Comparison of ENCODE assay signal across 26 cellular contexts in the genomic region with DNA sequence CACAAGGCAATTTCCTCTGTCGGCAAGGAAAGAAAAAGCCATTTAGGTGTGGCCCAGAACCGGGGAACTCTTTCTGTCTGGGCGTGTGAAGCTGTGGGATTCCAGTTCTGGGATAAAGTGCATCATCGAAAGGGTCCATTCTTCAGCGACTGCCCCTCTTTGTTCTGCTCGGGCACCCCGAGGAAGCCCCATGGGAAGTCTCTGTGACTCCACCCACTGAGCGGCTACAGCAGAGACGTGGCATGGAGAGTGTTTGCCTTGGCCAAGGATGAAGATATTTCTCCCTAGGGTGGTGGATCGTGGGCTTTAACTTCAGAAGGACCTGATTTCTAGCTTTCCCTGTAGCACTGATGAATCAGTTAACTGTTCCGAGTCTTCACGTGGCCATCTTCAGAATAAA.
"Had no signal": no experiment of that assay in that cellular context is flagged by ENCODE, and none has a peak within 500 bp of the region (broad histone marks: within the 10 kb centered on the region; RNA-seq: fewer than 3 reads in every experiment).

No MANE protein-coding gene starts in this region.

- H3K36me3 Mint-ChIP-seq: natural killer cell; stimulated activated effector memory CD8-positive, alpha-beta T cell treated with anti-CD3 and anti-CD28 coated beads, Interleukin-12 subunit alpha, Interleukin-12 subunit beta, amount 100 ng/mL, for 72 hours had no signal

- H3K27me3 ChIP-seq: neutrophil, pancreas, right lobe of liver, sigmoid colon, stomach, thyroid gland, tibial nerve, upper lobe of left lung, vagina had no signal

- H3K27ac ChIP-seq: neutrophil, pancreas, prostate gland, right lobe of liver, sigmoid colon, stomach, thoracic aorta, thyroid gland, tibial nerve, upper lobe of left lung, vagina had no signal

- H3K27ac Mint-ChIP-seq: natural killer cell; nephron; stimulated activated effector memory CD8-positive, alpha-beta T cell treated with anti-CD3 and anti-CD28 coated beads, Interleukin-12 subunit alpha, Interleukin-12 subunit beta, amount 100 ng/mL, for 72 hours; stimulated activated naive B cell treated with anti-CD40 and anti-IgM and Interleukin-4, amounts not matched to agents 10 μg/mL and 1 μg/mL and 100 μg/mL, for 72 hours; stimulated activated naive CD8-positive, alpha-beta T cell treated with anti-CD3 and anti-CD28 coated beads, Interleukin-15, Interleukin-2, amounts not matched to agents 100 ng/mL and 50 ng/mL, for 24 hours had no signal

- DNase-seq: natural killer cell; nucleus accumbens; pancreas; retina; right cardiac atrium; right lobe of liver; sigmoid colon; small intestine; stimulated activated CD4-positive, alpha-beta T cell treated with anti-CD3 and anti-CD28 coated beads, Interleukin-15, amount 100 ng/mL, for 24 hours; stimulated activated CD4-positive, alpha-beta T cell treated with anti-CD3 and anti-CD28 coated beads, Interleukin-2, amount 100 ng/mL, for 24 hours; stimulated activated CD4-positive, alpha-beta T cell treated with anti-CD3 and anti-CD28 coated beads, Interleukin-2, amount 100 ng/mL, for 48 hours; stimulated activated CD4-positive, alpha-beta T cell treated with anti-CD3 and anti-CD28 coated beads, Interleukin-4, amount 100 ng/mL, for 24 hours; stimulated activated naive B cell treated with anti-CD40 and anti-IgM and Interleukin-4, amounts not matched to agents 10 μg/mL and 1 μg/mL and 100 μg/mL, for 72 hours; stimulated activated naive CD4-positive, alpha-beta T cell treated with Interleukin-2 at 50 U/mL for 16 hours; stomach; thyroid gland; trophoblast cell; upper lobe of left lung had no signal

- H3K9me3 ChIP-seq: neutrophil, pancreas, prostate gland, right lobe of liver, sigmoid colon, stomach, thoracic aorta, thyroid gland, tibial nerve, upper lobe of left lung, vagina had no signal

- ATAC-seq: natural killer cell; pancreas; right cardiac atrium; right lobe of liver; stimulated activated effector memory CD8-positive, alpha-beta T cell treated with anti-CD3 and anti-CD28 coated beads, Interleukin-12 subunit alpha, Interleukin-12 subunit beta, amount 100 ng/mL, for 72 hours; stimulated activated naive B cell treated with anti-CD40 and anti-IgM and Interleukin-4, amounts not matched to agents 10 μg/mL and 1 μg/mL and 100 μg/mL, for 72 hours had no signal

- H3K4me3 ChIP-seq: pancreas, prostate gland, right lobe of liver, sigmoid colon, stomach, thoracic aorta, thyroid gland, tibial nerve, upper lobe of left lung, vagina had no signal

- H3K9me3 Mint-ChIP-seq: natural killer cell; nephron; stimulated activated effector memory CD8-positive, alpha-beta T cell treated with anti-CD3 and anti-CD28 coated beads, Interleukin-12 subunit alpha, Interleukin-12 subunit beta, amount 100 ng/mL, for 72 hours; stimulated activated naive CD8-positive, alpha-beta T cell treated with anti-CD3 and anti-CD28 coated beads, Interleukin-15, Interleukin-2, amounts not matched to agents 100 ng/mL and 50 ng/mL, for 24 hours had no signal

- H3K4me3 Mint-ChIP-seq: natural killer cell; nephron; stimulated activated effector memory CD8-positive, alpha-beta T cell treated with anti-CD3 and anti-CD28 coated beads, Interleukin-12 subunit alpha, Interleukin-12 subunit beta, amount 100 ng/mL, for 72 hours; stimulated activated naive B cell treated with anti-CD40 and anti-IgM and Interleukin-4, amounts not matched to agents 10 μg/mL and 1 μg/mL and 100 μg/mL, for 72 hours; stimulated activated naive CD8-positive, alpha-beta T cell treated with anti-CD3 and anti-CD28 coated beads, Interleukin-15, Interleukin-2, amounts not matched to agents 100 ng/mL and 50 ng/mL, for 24 hours had no signal

- H3K36me3 ChIP-seq: neutrophil, pancreas, prostate gland, right lobe of liver, sigmoid colon, stomach, thoracic aorta, thyroid gland, upper lobe of left lung, vagina had no signal

- H3K27me3 Mint-ChIP-seq: stimulated activated naive CD8-positive, alpha-beta T cell treated with anti-CD3 and anti-CD28 coated beads, Interleukin-15, Interleukin-2, amounts not matched to agents 100 ng/mL and 50 ng/mL, for 24 hours had no signal

- H3K4me1 Mint-ChIP-seq: natural killer cell; nephron; stimulated activated effector memory CD8-positive, alpha-beta T cell treated with anti-CD3 and anti-CD28 coated beads, Interleukin-12 subunit alpha, Interleukin-12 subunit beta, amount 100 ng/mL, for 72 hours had no signal

- H3K4me1 ChIP-seq: pancreas, prostate gland, right lobe of liver, sigmoid colon, stomach, thyroid gland, tibial nerve, upper lobe of left lung, vagina had no signal
